ENCODE assay signal across 12 cellular contexts in the genomic region with DNA sequence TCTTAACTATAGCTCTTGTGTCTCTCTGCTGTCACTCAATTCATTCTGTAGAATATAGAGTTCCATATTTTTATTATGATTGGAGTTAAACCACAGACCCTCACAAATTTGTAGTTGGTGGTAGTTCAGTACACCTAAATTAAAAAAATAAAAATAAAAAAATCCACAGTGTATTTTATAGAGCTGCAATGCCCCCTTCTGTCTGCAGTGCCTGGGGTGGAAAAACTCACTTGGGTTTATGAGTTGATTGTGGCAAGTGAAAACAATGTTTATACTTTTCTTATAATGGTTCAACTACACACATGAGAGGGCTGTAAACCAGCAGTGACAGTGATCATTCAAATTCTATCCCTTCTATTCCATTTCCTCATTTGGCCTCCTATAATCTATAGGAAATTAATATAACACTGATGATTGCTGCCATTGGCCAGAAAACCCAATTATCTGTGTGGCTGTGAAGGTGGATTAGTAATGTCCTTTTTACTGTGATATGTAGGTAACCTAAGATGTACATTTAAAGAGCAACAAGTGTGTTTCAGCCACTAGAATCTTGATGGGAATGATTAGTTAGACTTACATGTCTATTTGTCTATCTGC.
DNase-seq lines count a peak whose midpoint lies in the region; ATAC-seq and TF ChIP-seq lines count a peak whose summit lies in the region.
"Had no signal": no experiment of that assay in that cellular context is flagged by ENCODE, and none has a peak within 500 bp of the region (broad histone marks: within the 10 kb centered on the region; RNA-seq: fewer than 3 reads in every experiment).

No MANE protein-coding gene starts in this region.

- H3K27me3 ChIP-seq in A673 (replicated peaks; ENCODE audit: insufficient read depth, low read depth, low read length, poor library complexity) (no peaks in the 10 kb centered on the region), body of pancreas (no peaks in the 10 kb centered on the region)

- H3K4me1 ChIP-seq in A673 (ENCODE audit: insufficient read depth, low read length, poor library complexity, severe bottlenecking): peaks cover 18% of the 10 kb centered on the region
- H3K4me1 ChIP-seq in body of pancreas: peaks cover 11% of the 10 kb centered on the region
- H3K4me1 ChIP-seq: gastrocnemius medialis had no signal

- CTCF ChIA-PET in A673 (lab: Charles Lee): interaction anchor here (0.7 kb wide), 1 partner anchor 318 kb away, joined by 3 read pairs; no protein-coding TSS in a partner anchor
- CTCF ChIA-PET in HEK293T (lab: Yijun Ruan, JAX): interaction anchor here (1.5 kb wide), 1 partner anchor 547 kb away, joined by 8 read pairs; no protein-coding TSS in a partner anchor

- TF ChIP-seq CTCF in A673 (conservative IDR thresholded peaks at IDR 0.05; ENCODE audit: low read depth, low read length) (peak; percentile 54), body of pancreas (IDR thresholded peaks at IDR 0.05) (peak in 6 of 7 experiments; percentile 28 to 72 (median 66))

- intact Hi-C loops in A673 (cut with micrococcal nuclease; ENCODE audit: unreplicated experiment) (loop anchor here (5.0 to 10.0 kb wide), 3 partner anchors 252 to 740 kb away; no protein-coding TSS in a partner anchor), body of pancreas (cut with DNase I) (no loop called here)

- no peak overlapping the region for H3K4me3 ChIP-seq in A673 (ENCODE audit: low read depth, low read length, poor library complexity, severe bottlenecking)
- H3K4me3 ChIP-seq in body of pancreas: no peak overlapping the region
- H3K4me3 ChIP-seq: gastrocnemius medialis had no signal

- ATAC-seq in body of pancreas: peak; percentile 24
- peak; percentile 44 for ATAC-seq in left lobe of liver
- ATAC-seq: gastrocnemius medialis had no signal

- no peak for TF ChIP-seq POLR2A in body of pancreas (IDR thresholded peaks at IDR 0.05)

- no peak overlapping the region for H3K27ac ChIP-seq in A673 (ENCODE audit: low read depth, low read length, poor library complexity, severe bottlenecking)
- no peak overlapping the region for H3K27ac ChIP-seq in body of pancreas
- H3K27ac ChIP-seq: gastrocnemius medialis, HL-60 had no signal

- no peak for DNase-seq in A673 (ENCODE audit: low spot score)
- no peak for DNase-seq in HEK293T (ENCODE audit: extremely low spot score)
- DNase-seq in body of pancreas: peak; percentile 12 to 35 (median 15)
- DNase-seq in left lobe of liver (ENCODE audit: low spot score): no peak
- no peak for DNase-seq in middle frontal gyrus (ENCODE audit: extremely low spot score, low spot score)
- no peak for DNase-seq in NCI-H748 treated with DMSO at 0.1 percent for 48 hours (lab: John Stamatoyannopoulos, UW)
- no peak for DNase-seq in NCI-H2196 (lab: John Stamatoyannopoulos, UW; ENCODE audit: unreplicated experiment)
- no peak for DNase-seq in stimulated activated naive CD4-positive, alpha-beta T cell (lab: John Stamatoyannopoulos, UW)
- DNase-seq: CD8-positive, alpha-beta memory T cell; gastrocnemius medialis; right cardiac atrium had no signal

- POLR2A ChIA-PET in A673 (lab: Charles Lee; ENCODE audit: low non-redundant PET): no interaction called here
- POLR2A ChIA-PET in HEK293T (lab: Yijun Ruan, JAX): no interaction called here

- no peaks in the 10 kb centered on the region for H3K36me3 ChIP-seq in A673 (ENCODE audit: insufficient read depth, low read length, poor library complexity, severe bottlenecking)
- H3K36me3 ChIP-seq in body of pancreas (replicated peaks in 1 of 2; ENCODE audit: insufficient read depth in 1 of 2, low read depth in 2 of 2): no peaks in the 10 kb centered on the region
- H3K36me3 ChIP-seq: gastrocnemius medialis had no signal

- no peaks in the 10 kb centered on the region for H3K9me3 ChIP-seq in A673 (ENCODE audit: low read depth, low read length, poor library complexity, severe bottlenecking)
- H3K9me3 ChIP-seq in body of pancreas: no peaks in the 10 kb centered on the region
- H3K9me3 ChIP-seq: gastrocnemius medialis had no signal

- no TSS peak for BruUV-seq in A673 (replicated peaks; lab: Mats Ljungman, UMichigan)

TF ChIP-seq in HEK293T, 16 proteins besides CTCF, POLR2A, EP300 and RAD21:
- TF ChIP-seq ZNF384 (IDR thresholded peaks at IDR 0.05) (peak; percentile 67), BHLHE40 (IDR thresholded peaks at IDR 0.05; ENCODE audit: borderline replicate concordance) (no peak), FOXK2 (IDR thresholded peaks at IDR 0.05) (no peak), SUZ12 (IDR thresholded peaks at IDR 0.05) (no peak), HDGF (IDR thresholded peaks at IDR 0.05; ENCODE audit: borderline replicate concordance) (no peak), FOXM1 (IDR thresholded peaks at IDR 0.05; ENCODE audit: borderline replicate concordance) (no peak)
TF ChIP-seq in HEK293T: peak in this region for 1.

Comparison
In these comparisons a context has a peak if more than half of its experiments do, and no peak if none do; other contexts are left out.
1. DNase-seq: peak in body of pancreas (4 of 4); none in A673 (single experiment), HEK293T (single experiment), left lobe of liver (single experiment), middle frontal gyrus (single experiment), NCI-H748 treated with DMSO at 0.1 percent for 48 hours (single experiment), NCI-H2196 (single experiment) and stimulated activated naive CD4-positive, alpha-beta T cell (0 of 6).